Comparison of ENCODE assay signal across 9 cellular contexts in the genomic region with DNA sequence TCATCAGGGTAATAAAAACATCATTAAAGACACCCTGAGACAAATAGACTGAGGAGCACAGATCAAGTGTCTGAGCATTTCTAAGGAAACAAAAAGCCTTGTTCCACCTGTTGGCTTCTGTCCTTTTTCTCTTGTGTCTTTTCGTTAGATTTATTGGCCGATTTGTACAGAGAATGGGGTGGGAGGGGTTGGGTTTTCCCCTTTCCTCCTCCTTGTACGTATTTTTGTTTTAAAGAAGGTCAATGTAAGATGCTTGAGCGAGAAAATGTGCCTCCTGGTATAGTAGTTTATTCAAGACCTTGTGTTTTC. TPM values are rescaled to one million over a fixed set of nuclear protein-coding genes. Genes with fewer than 3 reads are reported as not detected.
DNase-seq lines count a peak whose midpoint lies in the region; ATAC-seq and TF ChIP-seq lines count a peak whose summit lies in the region.
"Had no signal": no experiment of that assay in that cellular context is flagged by ENCODE, and none has a peak within 500 bp of the region (broad histone marks: within the 10 kb centered on the region; RNA-seq: fewer than 3 reads in every experiment).

No MANE protein-coding gene starts in this region.

- H2BK120ac ChIP-seq in trophoblast cell (ENCODE audit: insufficient read depth, low read length, poor library complexity): no peak overlapping the region

- H3K9me3 ChIP-seq in MM.1S (replicated peaks; ENCODE audit: insufficient read depth, low read length) (no peaks in the 10 kb centered on the region), esophagus (ENCODE audit: control insufficient read depth in 2 of 2, insufficient read depth in 1 of 2, low read depth in 1 of 2, low read length in 1 of 2) (no peaks in the 10 kb centered on the region), trophoblast cell (ENCODE audit: insufficient read depth, low read depth, low read length) (no peaks in the 10 kb centered on the region)
- H3K9me3 ChIP-seq: body of pancreas had no signal

- H4K91ac ChIP-seq in trophoblast cell (ENCODE audit: low read depth, low read length): no peak overlapping the region

- H3K18ac ChIP-seq in trophoblast cell (ENCODE audit: low read length): no peak overlapping the region

- H3K27me3 ChIP-seq in MM.1S (replicated peaks; ENCODE audit: insufficient read depth, low read length) (no peaks in the 10 kb centered on the region), esophagus (ENCODE audit: control insufficient read depth in 1 of 2, insufficient read depth in 2 of 2, low read length in 2 of 2) (no peaks in the 10 kb centered on the region), trophoblast cell (ENCODE audit: insufficient read depth, low read length) (no peaks in the 10 kb centered on the region)
- H3K27me3 ChIP-seq: body of pancreas had no signal

- 11 to 15% methylated on average over 4 of the region's 4 CpGs for WGBS in esophagus, 2 donors
- no CpG with 5 or more reads among the region's 4 CpGs for WGBS in trophoblast cell (ENCODE audit: extremely low coverage, insufficient coverage, insufficient read length)

- H2BK5ac ChIP-seq in trophoblast cell (ENCODE audit: low read depth, low read length, poor library complexity): no peak overlapping the region

- no peak overlapping the region for H4K12ac ChIP-seq in trophoblast cell (ENCODE audit: low read depth, low read length)

- H3K4me1 ChIP-seq in MM.1S (ENCODE audit: low read length) (peaks cover 32% of the 10 kb centered on the region), esophagus (ENCODE audit: control insufficient read depth in 2 of 2, insufficient read depth in 2 of 2, low read length in 1 of 2) (peaks cover 0 to 6% of the 10 kb centered on the region in 2 donors), trophoblast cell (ENCODE audit: control insufficient read depth in 1 of 2, insufficient read depth in 2 of 2, low read length in 2 of 2) (peaks cover 9 to 17% of the 10 kb centered on the region in 2 experiments)

- H3K9ac ChIP-seq in MM.1S (ENCODE audit: low read length): peak overlapping the region; percentile 81; the same call in 1 of the 2 replicates
- no peak overlapping the region for H3K9ac ChIP-seq in trophoblast cell (ENCODE audit: low read length)

- H3K4me3 ChIP-seq in MM.1S (ENCODE audit: low read length): peak overlapping the region; percentile 79
- peak overlapping the region; percentile 55 to 60 for H3K4me3 ChIP-seq in esophagus (ENCODE audit: low read depth in 1 of 2, low read length in 2 of 2)
- H3K4me3 ChIP-seq in trophoblast cell (ENCODE audit: low read depth, low read length): no peak overlapping the region

- H4K8ac ChIP-seq in trophoblast cell (ENCODE audit: low read depth, low read length): no peak overlapping the region

- ATAC-seq in HG02840 (IDR thresholded peaks at IDR 0.05; ENCODE audit: low FRiP score, unreplicated experiment) (no peak), GM19395 (IDR thresholded peaks at IDR 0.05; ENCODE audit: unreplicated experiment) (no peak)

- no peak overlapping the region for H2AK5ac ChIP-seq in trophoblast cell (ENCODE audit: low read length)

- peaks cover 38% of the 10 kb centered on the region for H3F3A ChIP-seq in MM.1S (ENCODE audit: insufficient read depth, low read length)

- H3K14ac ChIP-seq in trophoblast cell (ENCODE audit: low read length): no peak overlapping the region

- H2AFZ ChIP-seq in MM.1S (ENCODE audit: low read length): peak overlapping the region; percentile 95; the same call in 1 of the 2 replicates
- no peak overlapping the region for H2AFZ ChIP-seq in trophoblast cell (ENCODE audit: insufficient read depth, low read length, poor library complexity)

- TF ChIP-seq CTCF in C4-2B (conservative IDR thresholded peaks at IDR 0.05): no peak
- no peak for TF ChIP-seq CTCF in MM.1S (IDR thresholded peaks at IDR 0.05; ENCODE audit: low read length)

- no peak overlapping the region for H3K4ac ChIP-seq in trophoblast cell (ENCODE audit: low read depth, low read length)

- H3K79me2 ChIP-seq in MM.1S (ENCODE audit: low read length) (peaks cover 29% of the 10 kb centered on the region), trophoblast cell (ENCODE audit: control insufficient read depth, insufficient read depth, low read length, poor library complexity) (peaks cover 4% of the 10 kb centered on the region)

- no peaks in the 10 kb centered on the region for H3K36me3 ChIP-seq in MM.1S (replicated peaks; ENCODE audit: insufficient read depth, low read length)
- H3K36me3 ChIP-seq in esophagus (ENCODE audit: control insufficient read depth in 2 of 2, insufficient read depth in 2 of 2, low read length in 1 of 2): no peaks in the 10 kb centered on the region
- H3K36me3 ChIP-seq in trophoblast cell (ENCODE audit: control insufficient read depth in 1 of 2, insufficient read depth in 2 of 2, low read length in 2 of 2): no peaks in the 10 kb centered on the region

- no peaks in the 10 kb centered on the region for H3K9me2 ChIP-seq in MM.1S (replicated peaks; ENCODE audit: insufficient read depth, low read length)

- DNase-seq in MM.1S (no peak), trophoblast cell (no peak), SKM-1 treated with dmso at 0.1 percent for 144 hours (lab: John Stamatoyannopoulos, UW; ENCODE audit: unreplicated experiment) (no peak)
- DNase-seq in stimulated activated CD4-positive, alpha-beta T cell treated with anti-CD3 and anti-CD28 coated beads, Interleukin-12 subunit alpha, Interleukin-12 subunit beta, amount 100 ng/mL, for 4 hours: no peak

- peak overlapping the region; percentile 98 for H3K4me2 ChIP-seq in MM.1S (ENCODE audit: low read depth, low read length)
- H3K4me2 ChIP-seq in trophoblast cell (ENCODE audit: low read length): peak overlapping the region; percentile 77

- peaks cover 20% of the 10 kb centered on the region for H3K79me1 ChIP-seq in trophoblast cell (ENCODE audit: low read length)

- no peaks in the 10 kb centered on the region for H4K20me1 ChIP-seq in MM.1S (ENCODE audit: insufficient read depth, low read length)

- H2BK12ac ChIP-seq in trophoblast cell (ENCODE audit: low read length): no peak overlapping the region

- no peak overlapping the region for H3K23ac ChIP-seq in trophoblast cell (ENCODE audit: low read length)

- H3K27ac ChIP-seq in C4-2B (peak overlapping the region; percentile 96), MM.1S (ENCODE audit: low read length) (no peak overlapping the region; the same call in 1 of the 2 replicates), esophagus (ENCODE audit: low read depth in 2 of 2, low read length in 1 of 2) (peak overlapping the region in 1 of 2 donors; percentile 88), trophoblast cell (ENCODE audit: low read depth, low read length) (no peak overlapping the region)

RNA-seq across cellular contexts. Expression of a gene that starts 1.2 kb away (rescaled TPM):
- polyA plus RNA-seq in esophagus: 1 to 10 TPM; 2.9 to 3.7 TPM
- polyA plus RNA-seq in trophoblast cell (2013): 15.8 and 16.4 TPM in 2 replicates
